In the genomic region with DNA sequence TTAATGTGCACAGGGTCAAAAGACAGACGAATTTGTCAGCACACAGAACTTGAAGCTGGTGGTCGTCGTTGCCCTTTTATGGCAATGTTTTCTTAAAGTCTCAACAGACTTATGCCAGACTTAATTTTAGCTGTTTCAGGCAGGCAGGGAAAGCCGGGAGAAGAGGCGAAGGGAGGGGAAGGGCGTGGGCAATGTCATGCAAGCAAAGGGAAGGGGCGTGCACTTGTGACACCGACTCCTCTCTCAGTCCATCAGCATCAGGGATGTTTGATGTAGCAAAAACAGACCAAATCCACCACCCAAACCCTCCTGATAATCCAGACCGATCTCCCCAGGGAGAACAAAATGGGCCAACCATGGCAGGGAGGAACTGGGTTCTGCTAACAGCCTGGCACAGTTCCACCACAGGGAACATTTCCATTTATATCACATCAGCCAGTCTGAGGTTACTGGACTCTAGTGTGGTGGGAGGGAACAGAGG, we compare ENCODE assay signal across 16 cellular contexts.
DNase-seq lines count a peak whose midpoint lies in the region; ATAC-seq and TF ChIP-seq lines count a peak whose summit lies in the region.
"Had no signal": no experiment of that assay in that cellular context is flagged by ENCODE, and none has a peak within 500 bp of the region (broad histone marks: within the 10 kb centered on the region; RNA-seq: fewer than 3 reads in every experiment).

No MANE protein-coding gene starts in this region.

- no peaks in the 10 kb centered on the region for H3K27me3 Mint-ChIP-seq in activated CD8-positive, alpha-beta T cell treated with anti-CD3 and anti-CD28 coated beads for 36 hours

- H3K27ac Mint-ChIP-seq in activated CD8-positive, alpha-beta T cell treated with anti-CD3 and anti-CD28 coated beads for 36 hours = no peak overlapping the region
- H3K27ac Mint-ChIP-seq: CD8-positive, alpha-beta T cell had no signal

- H3K4me1 ChIP-seq in right cardiac atrium (ENCODE audit: control insufficient read depth, insufficient read depth, low read length) (peaks cover 5% of the 10 kb centered on the region), smooth muscle cell (ENCODE audit: low read depth) (no peaks in the 10 kb centered on the region)
- H3K4me1 ChIP-seq: adrenal gland, psoas muscle had no signal

- H3K9me3 Mint-ChIP-seq in activated CD8-positive, alpha-beta T cell treated with anti-CD3 and anti-CD28 coated beads for 36 hours = no peaks in the 10 kb centered on the region

- H4K20me1 ChIP-seq in smooth muscle cell (ENCODE audit: low read depth) = no peaks in the 10 kb centered on the region

- no peaks in the 10 kb centered on the region for H3K79me2 ChIP-seq in smooth muscle cell (ENCODE audit: low read depth)

- H3K4me3 ChIP-seq in cardiac fibroblast (replicated peaks in 1 of 2; ENCODE audit: low read depth in 2 of 2, low read length in 2 of 2) (no peak overlapping the region), right cardiac atrium (ENCODE audit: low read length) (no peak overlapping the region), smooth muscle cell (no peak overlapping the region)
- H3K4me3 ChIP-seq: adrenal gland, psoas muscle had no signal

- H3K4me1 Mint-ChIP-seq in activated CD8-positive, alpha-beta T cell treated with anti-CD3 and anti-CD28 coated beads for 36 hours (ENCODE audit: low read depth) = peaks cover 9% of the 10 kb centered on the region

- peak overlapping the region; percentile 57 for H3K4me2 ChIP-seq in smooth muscle cell

- intact Hi-C loops in right cardiac atrium (cut with DNase I) = no loop called here
- intact Hi-C loops in activated CD8-positive, alpha-beta T cell treated with anti-CD3 and anti-CD28 coated beads for 36 hours (cut with micrococcal nuclease) = no loop called here

- H3K36me3 ChIP-seq in smooth muscle cell (ENCODE audit: low read depth) = no peaks in the 10 kb centered on the region
- H3K36me3 ChIP-seq: adrenal gland had no signal

- ATAC-seq in right cardiac atrium (peak; percentile 52 to 70), GM18867 (IDR thresholded peaks at IDR 0.05; ENCODE audit: unreplicated experiment) (no peak)
- no peak for ATAC-seq in activated CD8-positive, alpha-beta T cell treated with anti-CD3 and anti-CD28 coated beads for 36 hours
- ATAC-seq: CD8-positive, alpha-beta T cell; PC-3; psoas muscle had no signal

- no peaks in the 10 kb centered on the region for H3K27me3 ChIP-seq in right cardiac atrium (ENCODE audit: control insufficient read depth, insufficient read depth)
- H3K27me3 ChIP-seq in smooth muscle cell (ENCODE audit: low read depth) = no peaks in the 10 kb centered on the region
- H3K27me3 ChIP-seq: adrenal gland had no signal

- H3F3A ChIP-seq in smooth muscle cell (ENCODE audit: low read depth) = peaks cover under 1% of the 10 kb centered on the region

- H2AFZ ChIP-seq in smooth muscle cell (ENCODE audit: low read depth) = peak overlapping the region; percentile 40

- POLR2A ChIA-PET in activated CD8-positive, alpha-beta T cell treated with anti-CD3 and anti-CD28 coated beads for 36 hours (lab: Charles Lee) = no interaction called here

- TF ChIP-seq CTCF in cardiac fibroblast (IDR thresholded peaks at IDR 0.05; ENCODE audit: low read depth, low read length) = no peak
- no peak for TF ChIP-seq CTCF in smooth muscle cell (IDR thresholded peaks at IDR 0.05; ENCODE audit: borderline replicate concordance, insufficient read depth, poor library complexity, severe bottlenecking)
- no peak for TF ChIP-seq CTCF in activated CD8-positive, alpha-beta T cell treated with anti-CD3 and anti-CD28 coated beads for 36 hours (IDR thresholded peaks at IDR 0.05)

- no peak overlapping the region for H3K4me3 Mint-ChIP-seq in activated CD8-positive, alpha-beta T cell treated with anti-CD3 and anti-CD28 coated beads for 36 hours
- H3K4me3 Mint-ChIP-seq: CD8-positive, alpha-beta T cell had no signal

- CTCF ChIA-PET in activated CD8-positive, alpha-beta T cell treated with anti-CD3 and anti-CD28 coated beads for 36 hours (lab: Charles Lee) = no interaction called here

- WGBS in right cardiac atrium = 27% methylated on average over 9 of the region's 9 CpGs
- 25% methylated on average over 9 of the region's 9 CpGs for WGBS in smooth muscle cell (ENCODE audit: low lambda C conversion rate)

- no peak overlapping the region for H3K9ac ChIP-seq in smooth muscle cell (ENCODE audit: low read depth)

- H3K27ac ChIP-seq in right cardiac atrium (ENCODE audit: low read length) = peak overlapping the region; percentile 98
- no peak overlapping the region for H3K27ac ChIP-seq in smooth muscle cell (ENCODE audit: low read depth)
- H3K27ac ChIP-seq: adrenal gland, psoas muscle had no signal

- peak; percentile 38 for DNase-seq in HCEC 1CT
- peak; percentile 21 to 28 for DNase-seq in cardiac fibroblast (ENCODE audit: low read depth in 2 of 2)
- DNase-seq in right cardiac atrium = peak in 1 of 3 donors; percentile 50
- no peak for DNase-seq in smooth muscle cell (lab: John Stamatoyannopoulos, UW; ENCODE audit: unreplicated experiment)
- no peak for DNase-seq in activated CD8-positive, alpha-beta T cell treated with anti-CD3 and anti-CD28 coated beads for 36 hours
- DNase-seq in CD1c-positive myeloid dendritic cell (ENCODE audit: extremely low spot score) = no peak
- no peak for DNase-seq in stimulated activated CD4-positive, alpha-beta T cell treated with anti-CD3 and anti-CD28 coated beads, Interleukin-4, amount 100 ng/mL, for 1 hour
- DNase-seq: activated CD4-positive, alpha-beta T cell treated with anti-CD3 and anti-CD28 coated beads for 48 hours; CD8-positive, alpha-beta T cell; NCI-H1417 treated with DMSO at 0.1 percent for 48 hours; PC-3; psoas muscle; stimulated activated CD4-positive, alpha-beta T cell treated with anti-CD3 and anti-CD28 coated beads, Interleukin-1b, Interleukin-23, amount 100 ng/mL, for 48 hours; T-helper 2 cell had no signal

- no peaks in the 10 kb centered on the region for H3K9me3 ChIP-seq in right cardiac atrium (ENCODE audit: control insufficient read depth, low read length)
- no peaks in the 10 kb centered on the region for H3K9me3 ChIP-seq in smooth muscle cell (replicated peaks; ENCODE audit: low read depth)

- H3K36me3 Mint-ChIP-seq in activated CD8-positive, alpha-beta T cell treated with anti-CD3 and anti-CD28 coated beads for 36 hours (ENCODE audit: low read depth) = no peaks in the 10 kb centered on the region

Comparison
In these comparisons a context has a peak if more than half of its experiments do, and no peak if none do; other contexts are left out.
1. DNase-seq: peak in HCEC 1CT (single experiment) and cardiac fibroblast (2 of 2); none in smooth muscle cell (single experiment), activated CD8-positive, alpha-beta T cell treated with anti-CD3 and anti-CD28 coated beads for 36 hours (single experiment), CD1c-positive myeloid dendritic cell (single experiment) and stimulated activated CD4-positive, alpha-beta T cell treated with anti-CD3 and anti-CD28 coated beads, Interleukin-4, amount 100 ng/mL, for 1 hour (single experiment).
2. ATAC-seq: peak in right cardiac atrium (2 of 2); none in activated CD8-positive, alpha-beta T cell treated with anti-CD3 and anti-CD28 coated beads for 36 hours (single experiment) and GM18867 (single experiment).